Comparison of ENCODE assay signal across 1 cellular context in the genomic region with DNA sequence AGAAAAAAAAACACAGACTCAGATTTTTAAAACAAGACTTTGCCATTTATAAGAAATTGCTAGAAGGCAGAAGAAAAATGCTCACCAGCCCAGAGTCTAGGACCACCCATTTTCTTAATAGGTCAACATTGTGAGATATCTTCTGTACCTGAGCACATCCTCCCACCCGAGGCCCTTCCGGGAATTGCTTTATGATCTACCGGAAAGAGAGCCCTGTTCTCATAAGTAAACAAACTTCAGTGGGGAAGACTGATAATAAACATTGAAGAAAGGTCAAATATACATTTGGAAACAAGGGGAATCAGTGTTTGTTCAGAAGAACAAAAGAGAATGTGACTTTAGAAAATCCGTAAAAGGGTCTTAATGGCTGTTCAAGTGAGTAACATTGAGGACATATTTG.
TF ChIP-seq lines count a peak whose summit lies in the region.

No MANE protein-coding gene starts in this region.

TF ChIP-seq in HepG2, 621 proteins besides CTCF, POLR2A, EP300 and RAD21 (continued from another document and continues in another):
- TF ChIP-seq, protein P1, sequence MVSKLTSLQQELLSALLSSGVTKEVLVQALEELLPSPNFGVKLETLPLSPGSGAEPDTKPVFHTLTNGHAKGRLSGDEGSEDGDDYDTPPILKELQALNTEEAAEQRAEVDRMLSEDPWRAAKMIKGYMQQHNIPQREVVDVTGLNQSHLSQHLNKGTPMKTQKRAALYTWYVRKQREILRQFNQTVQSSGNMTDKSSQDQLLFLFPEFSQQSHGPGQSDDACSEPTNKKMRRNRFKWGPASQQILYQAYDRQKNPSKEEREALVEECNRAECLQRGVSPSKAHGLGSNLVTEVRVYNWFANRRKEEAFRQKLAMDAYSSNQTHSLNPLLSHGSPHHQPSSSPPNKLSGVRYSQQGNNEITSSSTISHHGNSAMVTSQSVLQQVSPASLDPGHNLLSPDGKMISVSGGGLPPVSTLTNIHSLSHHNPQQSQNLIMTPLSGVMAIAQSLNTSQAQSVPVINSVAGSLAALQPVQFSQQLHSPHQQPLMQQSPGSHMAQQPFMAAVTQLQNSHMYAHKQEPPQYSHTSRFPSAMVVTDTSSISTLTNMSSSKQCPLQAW (CRISPR knock-in tag; IDR thresholded peaks at IDR 0.05) = 0 out of 2 replicates have a peak, but pooled peaks have one; percentile 37
- no peak for TF ChIP-seq MEF2D (CRISPR knock-in tag; IDR thresholded peaks at IDR 0.05)
- peak; percentile 66 for TF ChIP-seq SAP130 (CRISPR knock-in tag; IDR thresholded peaks at IDR 0.05; ENCODE audit: low read depth)
- TF ChIP-seq, protein P2, sequence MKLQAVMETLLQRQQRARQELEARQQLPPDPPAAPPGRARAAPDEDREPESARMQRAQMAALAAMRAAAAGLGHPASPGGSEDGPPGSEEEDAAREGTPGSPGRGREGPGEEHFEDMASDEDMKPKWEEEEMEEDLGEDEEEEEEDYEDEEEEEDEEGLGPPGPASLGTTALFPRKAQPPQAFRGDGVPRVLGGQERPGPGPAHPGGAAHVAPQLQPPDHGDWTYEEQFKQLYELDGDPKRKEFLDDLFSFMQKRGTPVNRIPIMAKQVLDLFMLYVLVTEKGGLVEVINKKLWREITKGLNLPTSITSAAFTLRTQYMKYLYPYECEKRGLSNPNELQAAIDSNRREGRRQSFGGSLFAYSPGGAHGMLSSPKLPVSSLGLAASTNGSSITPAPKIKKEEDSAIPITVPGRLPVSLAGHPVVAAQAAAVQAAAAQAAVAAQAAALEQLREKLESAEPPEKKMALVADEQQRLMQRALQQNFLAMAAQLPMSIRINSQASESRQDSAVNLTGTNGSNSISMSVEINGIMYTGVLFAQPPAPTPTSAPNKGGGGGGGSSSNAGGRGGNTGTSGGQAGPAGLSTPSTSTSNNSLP (IDR thresholded peaks at IDR 0.05; ENCODE audit: low read depth, low read length) = peak; percentile 74; the same call in 1 of the 2 replicates
- TF ChIP-seq, protein P3, sequence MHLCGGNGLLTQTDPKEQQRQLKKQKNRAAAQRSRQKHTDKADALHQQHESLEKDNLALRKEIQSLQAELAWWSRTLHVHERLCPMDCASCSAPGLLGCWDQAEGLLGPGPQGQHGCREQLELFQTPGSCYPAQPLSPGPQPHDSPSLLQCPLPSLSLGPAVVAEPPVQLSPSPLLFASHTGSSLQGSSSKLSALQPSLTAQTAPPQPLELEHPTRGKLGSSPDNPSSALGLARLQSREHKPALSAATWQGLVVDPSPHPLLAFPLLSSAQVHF (CRISPR knock-in tag; IDR thresholded peaks at IDR 0.05) = no peak
- no peak for TF ChIP-seq ATF7-NPFF (CRISPR knock-in tag; IDR thresholded peaks at IDR 0.05; ENCODE audit: low read depth)
- no peak for TF ChIP-seq ZFP82 (CRISPR knock-in tag; IDR thresholded peaks at IDR 0.05; ENCODE audit: borderline replicate concordance)
- TF ChIP-seq SMARCC2 (IDR thresholded peaks at IDR 0.05) = no peak
- TF ChIP-seq PRPF4 (IDR thresholded peaks at IDR 0.05; ENCODE audit: low read depth, low read length, poor library complexity, severe bottlenecking) = no peak
- TF ChIP-seq HMG20B (CRISPR knock-in tag; conservative IDR thresholded peaks at IDR 0.05) = peak; percentile 76
- no peak for TF ChIP-seq BHLHE40 (IDR thresholded peaks at IDR 0.05; ENCODE audit: low read length)
- TF ChIP-seq ZNF337 (CRISPR knock-in tag; IDR thresholded peaks at IDR 0.05; ENCODE audit: borderline replicate concordance, low read depth) = no peak
- TF ChIP-seq MYC (CRISPR knock-in tag; IDR thresholded peaks at IDR 0.05; ENCODE audit: borderline replicate concordance) = no peak
- TF ChIP-seq, protein P4, sequence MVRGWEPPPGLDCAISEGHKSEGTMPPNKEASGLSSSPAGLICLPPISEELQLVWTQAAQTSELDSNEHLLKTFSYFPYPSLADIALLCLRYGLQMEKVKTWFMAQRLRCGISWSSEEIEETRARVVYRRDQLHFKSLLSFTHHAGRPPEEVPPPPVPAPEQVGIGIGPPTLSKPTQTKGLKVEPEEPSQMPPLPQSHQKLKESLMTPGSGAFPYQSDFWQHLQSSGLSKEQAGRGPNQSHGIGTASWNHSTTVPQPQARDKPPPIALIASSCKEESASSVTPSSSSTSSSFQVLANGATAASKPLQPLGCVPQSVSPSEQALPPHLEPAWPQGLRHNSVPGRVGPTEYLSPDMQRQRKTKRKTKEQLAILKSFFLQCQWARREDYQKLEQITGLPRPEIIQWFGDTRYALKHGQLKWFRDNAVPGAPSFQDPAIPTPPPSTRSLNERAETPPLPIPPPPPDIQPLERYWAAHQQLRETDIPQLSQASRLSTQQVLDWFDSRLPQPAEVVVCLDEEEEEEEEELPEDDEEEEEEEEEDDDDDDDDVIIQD (CRISPR knock-in tag; IDR thresholded peaks at IDR 0.05; ENCODE audit: low read depth) = peak; percentile 94
- TF ChIP-seq, protein P5, sequence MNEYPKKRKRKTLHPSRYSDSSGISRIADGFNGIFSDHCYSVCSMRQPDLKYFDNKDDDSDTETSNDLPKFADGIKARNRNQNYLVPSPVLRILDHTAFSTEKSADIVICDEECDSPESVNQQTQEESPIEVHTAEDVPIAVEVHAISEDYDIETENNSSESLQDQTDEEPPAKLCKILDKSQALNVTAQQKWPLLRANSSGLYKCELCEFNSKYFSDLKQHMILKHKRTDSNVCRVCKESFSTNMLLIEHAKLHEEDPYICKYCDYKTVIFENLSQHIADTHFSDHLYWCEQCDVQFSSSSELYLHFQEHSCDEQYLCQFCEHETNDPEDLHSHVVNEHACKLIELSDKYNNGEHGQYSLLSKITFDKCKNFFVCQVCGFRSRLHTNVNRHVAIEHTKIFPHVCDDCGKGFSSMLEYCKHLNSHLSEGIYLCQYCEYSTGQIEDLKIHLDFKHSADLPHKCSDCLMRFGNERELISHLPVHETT (CRISPR knock-in tag; conservative IDR thresholded peaks at IDR 0.05) = no peak
- TF ChIP-seq, protein P6, sequence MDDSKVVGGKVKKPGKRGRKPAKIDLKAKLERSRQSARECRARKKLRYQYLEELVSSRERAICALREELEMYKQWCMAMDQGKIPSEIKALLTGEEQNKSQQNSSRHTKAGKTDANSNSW (CRISPR knock-in tag; IDR thresholded peaks at IDR 0.05; ENCODE audit: borderline replicate concordance) = no peak
- no peak for TF ChIP-seq CREB1 (IDR thresholded peaks at IDR 0.05)
- peak; percentile 65 for TF ChIP-seq CREB1 (CRISPR knock-in tag; IDR thresholded peaks at IDR 0.05)
- TF ChIP-seq, protein P7, sequence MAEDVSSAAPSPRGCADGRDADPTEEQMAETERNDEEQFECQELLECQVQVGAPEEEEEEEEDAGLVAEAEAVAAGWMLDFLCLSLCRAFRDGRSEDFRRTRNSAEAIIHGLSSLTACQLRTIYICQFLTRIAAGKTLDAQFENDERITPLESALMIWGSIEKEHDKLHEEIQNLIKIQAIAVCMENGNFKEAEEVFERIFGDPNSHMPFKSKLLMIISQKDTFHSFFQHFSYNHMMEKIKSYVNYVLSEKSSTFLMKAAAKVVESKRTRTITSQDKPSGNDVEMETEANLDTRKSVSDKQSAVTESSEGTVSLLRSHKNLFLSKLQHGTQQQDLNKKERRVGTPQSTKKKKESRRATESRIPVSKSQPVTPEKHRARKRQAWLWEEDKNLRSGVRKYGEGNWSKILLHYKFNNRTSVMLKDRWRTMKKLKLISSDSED (CRISPR knock-in tag; IDR thresholded peaks at IDR 0.05) = no peak
- TF ChIP-seq TCF7 (IDR thresholded peaks at IDR 0.05; ENCODE audit: low read depth) = peak; percentile 96
- TF ChIP-seq PHF21A (CRISPR knock-in tag; IDR thresholded peaks at IDR 0.05) = peak; percentile 68
- no peak for TF ChIP-seq EHMT2 (IDR thresholded peaks at IDR 0.05; ENCODE audit: borderline replicate concordance, low read depth, low read length)
- no peak for TF ChIP-seq SMC3 (IDR thresholded peaks at IDR 0.05; ENCODE audit: low read length)
- peak; percentile 75 for TF ChIP-seq KDM6A (CRISPR knock-in tag; IDR thresholded peaks at IDR 0.05; ENCODE audit: low read depth)
- peak; percentile 54; the same call in 1 of the 2 replicates for TF ChIP-seq SIX1 (CRISPR knock-in tag; IDR thresholded peaks at IDR 0.05; ENCODE audit: borderline replicate concordance)
- TF ChIP-seq, protein P8, sequence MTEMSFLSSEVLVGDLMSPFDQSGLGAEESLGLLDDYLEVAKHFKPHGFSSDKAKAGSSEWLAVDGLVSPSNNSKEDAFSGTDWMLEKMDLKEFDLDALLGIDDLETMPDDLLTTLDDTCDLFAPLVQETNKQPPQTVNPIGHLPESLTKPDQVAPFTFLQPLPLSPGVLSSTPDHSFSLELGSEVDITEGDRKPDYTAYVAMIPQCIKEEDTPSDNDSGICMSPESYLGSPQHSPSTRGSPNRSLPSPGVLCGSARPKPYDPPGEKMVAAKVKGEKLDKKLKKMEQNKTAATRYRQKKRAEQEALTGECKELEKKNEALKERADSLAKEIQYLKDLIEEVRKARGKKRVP (CRISPR knock-in tag; IDR thresholded peaks at IDR 0.05) = peak in 1 of 2 experiments; percentile 73; a peak in 2 of 4 replicates
- TF ChIP-seq, protein P9, sequence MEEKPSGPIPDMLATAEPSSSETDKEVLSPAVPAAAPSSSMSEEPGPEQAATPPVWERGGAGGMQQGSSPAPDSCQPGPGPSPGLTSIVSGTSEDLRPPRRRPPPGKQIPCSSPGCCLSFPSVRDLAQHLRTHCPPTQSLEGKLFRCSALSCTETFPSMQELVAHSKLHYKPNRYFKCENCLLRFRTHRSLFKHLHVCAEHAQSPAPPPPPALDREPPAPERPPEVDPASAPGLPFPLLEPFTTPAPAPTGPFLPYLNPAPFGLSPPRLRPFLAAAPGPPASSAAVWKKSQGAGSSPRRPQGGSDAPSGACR (CRISPR knock-in tag; IDR thresholded peaks at IDR 0.05) = no peak
- TF ChIP-seq CEBPB (IDR thresholded peaks at IDR 0.05; ENCODE audit: borderline replicate concordance, low read depth, low read length) = no peak
- TF ChIP-seq, protein P10, sequence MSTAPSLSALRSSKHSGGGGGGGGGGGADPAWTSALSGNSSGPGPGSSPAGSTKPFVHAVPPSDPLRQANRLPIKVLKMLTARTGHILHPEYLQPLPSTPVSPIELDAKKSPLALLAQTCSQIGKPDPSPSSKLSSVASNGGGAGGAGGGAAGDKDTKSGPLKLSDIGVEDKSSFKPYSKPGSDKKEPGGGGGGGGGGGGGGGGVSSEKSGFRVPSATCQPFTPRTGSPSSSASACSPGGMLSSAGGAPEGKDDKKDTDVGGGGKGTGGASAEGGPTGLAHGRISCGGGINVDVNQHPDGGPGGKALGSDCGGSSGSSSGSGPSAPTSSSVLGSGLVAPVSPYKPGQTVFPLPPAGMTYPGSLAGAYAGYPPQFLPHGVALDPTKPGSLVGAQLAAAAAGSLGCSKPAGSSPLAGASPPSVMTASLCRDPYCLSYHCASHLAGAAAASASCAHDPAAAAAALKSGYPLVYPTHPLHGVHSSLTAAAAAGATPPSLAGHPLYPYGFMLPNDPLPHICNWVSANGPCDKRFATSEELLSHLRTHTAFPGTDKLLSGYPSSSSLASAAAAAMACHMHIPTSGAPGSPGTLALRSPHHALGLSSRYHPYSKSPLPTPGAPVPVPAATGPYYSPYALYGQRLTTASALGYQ (CRISPR knock-in tag; IDR thresholded peaks at IDR 0.05) = peak; percentile 85; the same call in 1 of the 2 replicates
- TF ChIP-seq ZNF264 (CRISPR knock-in tag; IDR thresholded peaks at IDR 0.05) = 0 out of 2 replicates have a peak, but pooled peaks have one; percentile 44
- TF ChIP-seq, protein P11, sequence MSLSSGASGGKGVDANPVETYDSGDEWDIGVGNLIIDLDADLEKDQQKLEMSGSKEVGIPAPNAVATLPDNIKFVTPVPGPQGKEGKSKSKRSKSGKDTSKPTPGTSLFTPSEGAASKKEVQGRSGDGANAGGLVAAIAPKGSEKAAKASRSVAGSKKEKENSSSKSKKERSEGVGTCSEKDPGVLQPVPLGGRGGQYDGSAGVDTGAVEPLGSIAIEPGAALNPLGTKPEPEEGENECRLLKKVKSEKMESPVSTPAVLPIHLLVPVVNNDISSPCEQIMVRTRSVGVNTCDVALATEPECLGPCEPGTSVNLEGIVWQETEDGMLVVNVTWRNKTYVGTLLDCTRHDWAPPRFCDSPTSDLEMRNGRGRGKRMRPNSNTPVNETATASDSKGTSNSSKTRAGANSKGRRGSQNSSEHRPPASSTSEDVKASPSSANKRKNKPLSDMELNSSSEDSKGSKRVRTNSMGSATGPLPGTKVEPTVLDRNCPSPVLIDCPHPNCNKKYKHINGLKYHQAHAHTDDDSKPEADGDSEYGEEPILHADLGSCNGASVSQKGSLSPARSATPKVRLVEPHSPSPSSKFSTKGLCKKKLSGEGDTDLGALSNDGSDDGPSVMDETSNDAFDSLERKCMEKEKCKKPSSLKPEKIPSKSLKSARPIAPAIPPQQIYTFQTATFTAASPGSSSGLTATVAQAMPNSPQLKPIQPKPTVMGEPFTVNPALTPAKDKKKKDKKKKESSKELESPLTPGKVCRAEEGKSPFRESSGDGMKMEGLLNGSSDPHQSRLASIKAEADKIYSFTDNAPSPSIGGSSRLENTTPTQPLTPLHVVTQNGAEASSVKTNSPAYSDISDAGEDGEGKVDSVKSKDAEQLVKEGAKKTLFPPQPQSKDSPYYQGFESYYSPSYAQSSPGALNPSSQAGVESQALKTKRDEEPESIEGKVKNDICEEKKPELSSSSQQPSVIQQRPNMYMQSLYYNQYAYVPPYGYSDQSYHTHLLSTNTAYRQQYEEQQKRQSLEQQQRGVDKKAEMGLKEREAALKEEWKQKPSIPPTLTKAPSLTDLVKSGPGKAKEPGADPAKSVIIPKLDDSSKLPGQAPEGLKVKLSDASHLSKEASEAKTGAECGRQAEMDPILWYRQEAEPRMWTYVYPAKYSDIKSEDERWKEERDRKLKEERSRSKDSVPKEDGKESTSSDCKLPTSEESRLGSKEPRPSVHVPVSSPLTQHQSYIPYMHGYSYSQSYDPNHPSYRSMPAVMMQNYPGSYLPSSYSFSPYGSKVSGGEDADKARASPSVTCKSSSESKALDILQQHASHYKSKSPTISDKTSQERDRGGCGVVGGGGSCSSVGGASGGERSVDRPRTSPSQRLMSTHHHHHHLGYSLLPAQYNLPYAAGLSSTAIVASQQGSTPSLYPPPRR (CRISPR knock-in tag; IDR thresholded peaks at IDR 0.05; ENCODE audit: borderline replicate concordance) = peak; percentile 74; the same call in 1 of the 2 replicates
- TF ChIP-seq, protein P12, sequence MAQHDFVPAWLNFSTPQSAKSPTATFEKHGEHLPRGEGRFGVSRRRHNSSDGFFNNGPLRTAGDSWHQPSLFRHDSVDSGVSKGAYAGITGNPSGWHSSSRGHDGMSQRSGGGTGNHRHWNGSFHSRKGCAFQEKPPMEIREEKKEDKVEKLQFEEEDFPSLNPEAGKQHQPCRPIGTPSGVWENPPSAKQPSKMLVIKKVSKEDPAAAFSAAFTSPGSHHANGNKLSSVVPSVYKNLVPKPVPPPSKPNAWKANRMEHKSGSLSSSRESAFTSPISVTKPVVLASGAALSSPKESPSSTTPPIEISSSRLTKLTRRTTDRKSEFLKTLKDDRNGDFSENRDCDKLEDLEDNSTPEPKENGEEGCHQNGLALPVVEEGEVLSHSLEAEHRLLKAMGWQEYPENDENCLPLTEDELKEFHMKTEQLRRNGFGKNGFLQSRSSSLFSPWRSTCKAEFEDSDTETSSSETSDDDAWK (CRISPR knock-in tag; IDR thresholded peaks at IDR 0.05) = no peak
- TF ChIP-seq, protein P13, sequence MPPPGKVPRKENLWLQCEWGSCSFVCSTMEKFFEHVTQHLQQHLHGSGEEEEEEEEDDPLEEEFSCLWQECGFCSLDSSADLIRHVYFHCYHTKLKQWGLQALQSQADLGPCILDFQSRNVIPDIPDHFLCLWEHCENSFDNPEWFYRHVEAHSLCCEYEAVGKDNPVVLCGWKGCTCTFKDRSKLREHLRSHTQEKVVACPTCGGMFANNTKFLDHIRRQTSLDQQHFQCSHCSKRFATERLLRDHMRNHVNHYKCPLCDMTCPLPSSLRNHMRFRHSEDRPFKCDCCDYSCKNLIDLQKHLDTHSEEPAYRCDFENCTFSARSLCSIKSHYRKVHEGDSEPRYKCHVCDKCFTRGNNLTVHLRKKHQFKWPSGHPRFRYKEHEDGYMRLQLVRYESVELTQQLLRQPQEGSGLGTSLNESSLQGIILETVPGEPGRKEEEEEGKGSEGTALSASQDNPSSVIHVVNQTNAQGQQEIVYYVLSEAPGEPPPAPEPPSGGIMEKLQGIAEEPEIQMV (CRISPR knock-in tag; IDR thresholded peaks at IDR 0.05; ENCODE audit: low read depth) = no peak
